Comparison of ENCODE assay signal across 1 cellular context in the genomic region with DNA sequence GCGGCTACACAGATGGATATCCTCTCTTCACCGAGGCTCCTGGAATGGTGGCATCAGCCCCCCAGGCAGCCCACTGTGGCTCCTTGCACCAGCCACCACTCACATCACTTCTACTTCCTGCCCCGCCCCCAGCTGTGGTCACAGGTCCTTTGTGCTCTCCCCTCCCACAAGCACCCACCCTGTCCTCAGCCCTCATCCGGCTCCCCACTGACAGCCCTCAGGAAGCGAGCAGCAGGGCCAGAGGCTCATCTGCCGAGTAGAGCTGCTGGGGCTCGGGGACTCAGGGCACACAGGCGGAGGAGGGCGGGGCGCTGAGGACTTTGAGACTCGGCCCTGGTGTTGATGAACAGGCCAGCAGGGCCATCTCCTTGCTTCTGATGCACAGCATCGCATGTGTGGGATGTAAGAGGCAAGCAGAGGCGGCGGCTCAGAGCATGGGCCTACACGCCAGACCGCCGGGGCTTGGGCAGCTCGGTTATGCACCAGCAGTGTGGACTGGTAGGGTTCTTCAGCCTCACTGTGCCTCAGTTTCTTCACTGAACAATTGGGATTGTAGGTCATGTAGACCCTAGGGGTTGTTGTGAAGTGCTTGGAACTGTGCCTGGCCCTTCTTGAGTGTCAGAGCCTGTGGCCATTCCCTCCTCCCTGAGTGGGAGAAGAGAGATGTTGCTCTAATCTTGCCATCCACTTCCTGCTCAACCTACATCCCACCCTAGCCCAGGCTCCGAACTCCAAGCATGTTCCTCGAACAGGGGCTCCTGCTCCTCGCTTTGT.
TF ChIP-seq lines count a peak whose summit lies in the region.

A gene (minus strand): TSS at position 77 of the 774 bp plus-strand sequence. CDS start 1,839 bp downstream, outside the sequence.

TF ChIP-seq in K562, 482 proteins besides CTCF, POLR2A, EP300 and RAD21 (continued from another document):
- TF ChIP-seq, protein P1, sequence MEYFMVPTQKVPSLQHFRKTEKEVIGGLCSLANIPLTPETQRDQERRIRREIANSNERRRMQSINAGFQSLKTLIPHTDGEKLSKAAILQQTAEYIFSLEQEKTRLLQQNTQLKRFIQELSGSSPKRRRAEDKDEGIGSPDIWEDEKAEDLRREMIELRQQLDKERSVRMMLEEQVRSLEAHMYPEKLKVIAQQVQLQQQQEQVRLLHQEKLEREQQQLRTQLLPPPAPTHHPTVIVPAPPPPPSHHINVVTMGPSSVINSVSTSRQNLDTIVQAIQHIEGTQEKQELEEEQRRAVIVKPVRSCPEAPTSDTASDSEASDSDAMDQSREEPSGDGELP (CRISPR knock-in tag; IDR thresholded peaks at IDR 0.05; ENCODE audit: borderline replicate concordance): 0 out of 2 replicates have a peak, but pooled peaks have one; percentile 24
- TF ChIP-seq ZBTB17 (CRISPR knock-in tag; IDR thresholded peaks at IDR 0.05) (0 out of 2 replicates have a peak, but pooled peaks have one; percentile 16), GABPA (tag; conservative IDR thresholded peaks at IDR 0.05; ENCODE audit: low read depth) (peak; percentile 49; the same call in 1 of the 2 replicates), KLF13 (tag; IDR thresholded peaks at IDR 0.05; ENCODE audit: borderline replicate concordance, low read depth) (no peak), ZEB2 (IDR thresholded peaks at IDR 0.05) (no peak), ETV6 (IDR thresholded peaks at IDR 0.05; ENCODE audit: borderline replicate concordance in 1 of 2, low read depth in 2 of 2, low read length in 1 of 2) (no peak), ETV6 (CRISPR knock-in tag; IDR thresholded peaks at IDR 0.05; ENCODE audit: borderline replicate concordance) (no peak), ZNF124 (CRISPR knock-in tag; IDR thresholded peaks at IDR 0.05) (no peak), GTF2F1 (IDR thresholded peaks at IDR 0.05; ENCODE audit: low read depth, low read length) (no peak), ZNF197 (CRISPR knock-in tag; IDR thresholded peaks at IDR 0.05; ENCODE audit: low read depth) (no peak), ZBTB7A (IDR thresholded peaks at IDR 0.05; ENCODE audit: borderline replicate concordance, control insufficient read depth, low read depth, low read length) (peak; percentile 40; the same call in 1 of the 2 replicates), MYBL2 (IDR thresholded peaks at IDR 0.05; ENCODE audit: low read depth) (no peak), MYBL2 (CRISPR knock-in tag; IDR thresholded peaks at IDR 0.05; ENCODE audit: borderline replicate concordance) (no peak), U2AF2 (optimal IDR thresholded peaks at IDR 0.05; ENCODE audit: low read depth, low read length) (no peak), FOSL1 (tag; conservative IDR thresholded peaks at IDR 0.05) (0 out of 2 replicates have a peak, but pooled peaks have one; percentile 6), ZNF224 (CRISPR knock-in tag; IDR thresholded peaks at IDR 0.05) (no peak), ERF (CRISPR knock-in tag; IDR thresholded peaks at IDR 0.05) (no peak), ZNF239 (CRISPR knock-in tag; IDR thresholded peaks at IDR 0.05) (no peak), DPF2 (IDR thresholded peaks at IDR 0.05) (no peak), ZFP36 (IDR thresholded peaks at IDR 0.05; ENCODE audit: low read depth, low read length, partially characterized antibody) (no peak), SIN3A (IDR thresholded peaks at IDR 0.05; ENCODE audit: borderline replicate concordance in 2 of 2, control insufficient read depth in 1 of 2, low read depth in 2 of 2, low read length in 2 of 2) (no peak)
- TF ChIP-seq, protein P2, sequence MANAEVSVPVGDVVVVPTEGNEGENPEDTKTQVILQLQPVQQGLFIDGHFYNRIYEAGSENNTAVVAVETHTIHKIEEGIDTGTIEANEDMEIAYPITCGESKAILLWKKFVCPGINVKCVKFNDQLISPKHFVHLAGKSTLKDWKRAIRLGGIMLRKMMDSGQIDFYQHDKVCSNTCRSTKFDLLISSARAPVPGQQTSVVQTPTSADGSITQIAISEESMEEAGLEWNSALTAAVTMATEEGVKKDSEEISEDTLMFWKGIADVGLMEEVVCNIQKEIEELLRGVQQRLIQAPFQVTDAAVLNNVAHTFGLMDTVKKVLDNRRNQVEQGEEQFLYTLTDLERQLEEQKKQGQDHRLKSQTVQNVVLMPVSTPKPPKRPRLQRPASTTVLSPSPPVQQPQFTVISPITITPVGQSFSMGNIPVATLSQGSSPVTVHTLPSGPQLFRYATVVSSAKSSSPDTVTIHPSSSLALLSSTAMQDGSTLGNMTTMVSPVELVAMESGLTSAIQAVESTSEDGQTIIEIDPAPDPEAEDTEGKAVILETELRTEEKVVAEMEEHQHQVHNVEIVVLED (CRISPR knock-in tag; IDR thresholded peaks at IDR 0.05): no peak
- TF ChIP-seq, protein P3, sequence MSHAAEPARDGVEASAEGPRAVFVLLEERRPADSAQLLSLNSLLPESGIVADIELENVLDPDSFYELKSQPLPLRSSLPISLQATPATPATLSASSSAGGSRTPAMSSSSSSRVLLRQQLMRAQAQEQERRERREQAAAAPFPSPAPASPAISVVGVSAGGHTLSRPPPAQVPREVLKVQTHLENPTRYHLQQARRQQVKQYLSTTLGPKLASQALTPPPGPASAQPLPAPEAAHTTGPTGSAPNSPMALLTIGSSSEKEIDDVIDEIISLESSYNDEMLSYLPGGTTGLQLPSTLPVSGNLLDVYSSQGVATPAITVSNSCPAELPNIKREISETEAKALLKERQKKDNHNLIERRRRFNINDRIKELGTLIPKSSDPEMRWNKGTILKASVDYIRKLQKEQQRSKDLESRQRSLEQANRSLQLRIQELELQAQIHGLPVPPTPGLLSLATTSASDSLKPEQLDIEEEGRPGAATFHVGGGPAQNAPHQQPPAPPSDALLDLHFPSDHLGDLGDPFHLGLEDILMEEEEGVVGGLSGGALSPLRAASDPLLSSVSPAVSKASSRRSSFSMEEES (CRISPR knock-in tag; IDR thresholded peaks at IDR 0.05): no peak
- TF ChIP-seq, protein P4, sequence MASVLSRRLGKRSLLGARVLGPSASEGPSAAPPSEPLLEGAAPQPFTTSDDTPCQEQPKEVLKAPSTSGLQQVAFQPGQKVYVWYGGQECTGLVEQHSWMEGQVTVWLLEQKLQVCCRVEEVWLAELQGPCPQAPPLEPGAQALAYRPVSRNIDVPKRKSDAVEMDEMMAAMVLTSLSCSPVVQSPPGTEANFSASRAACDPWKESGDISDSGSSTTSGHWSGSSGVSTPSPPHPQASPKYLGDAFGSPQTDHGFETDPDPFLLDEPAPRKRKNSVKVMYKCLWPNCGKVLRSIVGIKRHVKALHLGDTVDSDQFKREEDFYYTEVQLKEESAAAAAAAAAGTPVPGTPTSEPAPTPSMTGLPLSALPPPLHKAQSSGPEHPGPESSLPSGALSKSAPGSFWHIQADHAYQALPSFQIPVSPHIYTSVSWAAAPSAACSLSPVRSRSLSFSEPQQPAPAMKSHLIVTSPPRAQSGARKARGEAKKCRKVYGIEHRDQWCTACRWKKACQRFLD (CRISPR knock-in tag; IDR thresholded peaks at IDR 0.05): peak; percentile 35; the same call in 1 of the 2 replicates
- TF ChIP-seq, protein P5, sequence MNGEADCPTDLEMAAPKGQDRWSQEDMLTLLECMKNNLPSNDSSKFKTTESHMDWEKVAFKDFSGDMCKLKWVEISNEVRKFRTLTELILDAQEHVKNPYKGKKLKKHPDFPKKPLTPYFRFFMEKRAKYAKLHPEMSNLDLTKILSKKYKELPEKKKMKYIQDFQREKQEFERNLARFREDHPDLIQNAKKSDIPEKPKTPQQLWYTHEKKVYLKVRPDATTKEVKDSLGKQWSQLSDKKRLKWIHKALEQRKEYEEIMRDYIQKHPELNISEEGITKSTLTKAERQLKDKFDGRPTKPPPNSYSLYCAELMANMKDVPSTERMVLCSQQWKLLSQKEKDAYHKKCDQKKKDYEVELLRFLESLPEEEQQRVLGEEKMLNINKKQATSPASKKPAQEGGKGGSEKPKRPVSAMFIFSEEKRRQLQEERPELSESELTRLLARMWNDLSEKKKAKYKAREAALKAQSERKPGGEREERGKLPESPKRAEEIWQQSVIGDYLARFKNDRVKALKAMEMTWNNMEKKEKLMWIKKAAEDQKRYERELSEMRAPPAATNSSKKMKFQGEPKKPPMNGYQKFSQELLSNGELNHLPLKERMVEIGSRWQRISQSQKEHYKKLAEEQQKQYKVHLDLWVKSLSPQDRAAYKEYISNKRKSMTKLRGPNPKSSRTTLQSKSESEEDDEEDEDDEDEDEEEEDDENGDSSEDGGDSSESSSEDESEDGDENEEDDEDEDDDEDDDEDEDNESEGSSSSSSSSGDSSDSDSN (IDR thresholded peaks at IDR 0.05; ENCODE audit: borderline replicate concordance in 1 of 2, low read depth in 2 of 2, low read length in 2 of 2): no peak
- TF ChIP-seq, protein P6, sequence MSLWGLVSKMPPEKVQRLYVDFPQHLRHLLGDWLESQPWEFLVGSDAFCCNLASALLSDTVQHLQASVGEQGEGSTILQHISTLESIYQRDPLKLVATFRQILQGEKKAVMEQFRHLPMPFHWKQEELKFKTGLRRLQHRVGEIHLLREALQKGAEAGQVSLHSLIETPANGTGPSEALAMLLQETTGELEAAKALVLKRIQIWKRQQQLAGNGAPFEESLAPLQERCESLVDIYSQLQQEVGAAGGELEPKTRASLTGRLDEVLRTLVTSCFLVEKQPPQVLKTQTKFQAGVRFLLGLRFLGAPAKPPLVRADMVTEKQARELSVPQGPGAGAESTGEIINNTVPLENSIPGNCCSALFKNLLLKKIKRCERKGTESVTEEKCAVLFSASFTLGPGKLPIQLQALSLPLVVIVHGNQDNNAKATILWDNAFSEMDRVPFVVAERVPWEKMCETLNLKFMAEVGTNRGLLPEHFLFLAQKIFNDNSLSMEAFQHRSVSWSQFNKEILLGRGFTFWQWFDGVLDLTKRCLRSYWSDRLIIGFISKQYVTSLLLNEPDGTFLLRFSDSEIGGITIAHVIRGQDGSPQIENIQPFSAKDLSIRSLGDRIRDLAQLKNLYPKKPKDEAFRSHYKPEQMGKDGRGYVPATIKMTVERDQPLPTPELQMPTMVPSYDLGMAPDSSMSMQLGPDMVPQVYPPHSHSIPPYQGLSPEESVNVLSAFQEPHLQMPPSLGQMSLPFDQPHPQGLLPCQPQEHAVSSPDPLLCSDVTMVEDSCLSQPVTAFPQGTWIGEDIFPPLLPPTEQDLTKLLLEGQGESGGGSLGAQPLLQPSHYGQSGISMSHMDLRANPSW (CRISPR knock-in tag; IDR thresholded peaks at IDR 0.05): no peak
TF ChIP-seq in K562: peak in this region for 17.
